ENCODE assay signal across 22 cellular contexts in genomic region chr1:244113532-244114320, GRCh38.
A peak's percentile ranks its signal among the peaks of the same experiment; 100 is the strongest.
DNase-seq lines count a peak whose midpoint lies in the region; ATAC-seq, FAIRE-seq and TF ChIP-seq lines count a peak whose summit lies in the region.
"Had no signal": no experiment of that assay in that cellular context is flagged by ENCODE, and none has a peak within 500 bp of the region (broad histone marks: within the 10 kb centered on the region; RNA-seq: fewer than 3 reads in every experiment).

No MANE protein-coding gene starts in this region.

- H2BK5ac ChIP-seq in mesendoderm (ENCODE audit: low read length), result no peak overlapping the region

- H3K27ac ChIP-seq in astrocyte (ENCODE audit: low read depth, low read length) (peak overlapping the region; percentile 82), mesendoderm (ENCODE audit: low read depth, low read length) (no peak overlapping the region), ascending aorta (no peak overlapping the region)
- H3K27ac ChIP-seq in CD4-positive, alpha-beta T cell (ENCODE audit: low read depth, low read length), result no peak overlapping the region
- H3K27ac ChIP-seq: parathyroid adenoma had no signal

- peak overlapping the region; percentile 98 for H3K27ac Mint-ChIP-seq in astrocyte (ENCODE audit: unreplicated experiment)
- H3K27ac Mint-ChIP-seq in activated CD4-positive, alpha-beta memory T cell treated with anti-CD3 and anti-CD28 coated beads for 36 hours, result no peak overlapping the region
- no peak overlapping the region for H3K27ac Mint-ChIP-seq in CD4-positive, alpha-beta T cell
- H3K27ac Mint-ChIP-seq: activated naive CD8-positive, alpha-beta T cell treated with anti-CD3 and anti-CD28 coated beads for 36 hours; activated T-helper 1 cell treated with anti-CD3 and anti-CD28 coated beads, Interleukin-12 subunit alpha, Interleukin-12 subunit beta, Interleukin-2, Interleukin-4 antibody, amounts not matched to agents 30 ng/mL and 10 ng/mL and 1 ng/mL, durations not matched to agents 14 hours and 24 hours and 36 hours; B cell; naive B cell had no signal

- H4K5ac ChIP-seq in mesendoderm (ENCODE audit: low read length), result no peak overlapping the region

- H3K9me3 ChIP-seq in astrocyte (ENCODE audit: insufficient read depth, low read depth, low read length) (no peaks in the 10 kb centered on the region), ascending aorta (no peaks in the 10 kb centered on the region)
- H3K9me3 ChIP-seq in CD4-positive, alpha-beta T cell (ENCODE audit: control insufficient read depth, low read length), result no peaks in the 10 kb centered on the region
- H3K9me3 ChIP-seq: MG63 had no signal

- no peak overlapping the region for H3K4me3 Mint-ChIP-seq in astrocyte (ENCODE audit: unreplicated experiment)
- no peak overlapping the region for H3K4me3 Mint-ChIP-seq in activated CD4-positive, alpha-beta memory T cell treated with anti-CD3 and anti-CD28 coated beads for 36 hours
- H3K4me3 Mint-ChIP-seq in CD4-positive, alpha-beta T cell, result no peak overlapping the region
- H3K4me3 Mint-ChIP-seq: activated naive CD8-positive, alpha-beta T cell treated with anti-CD3 and anti-CD28 coated beads for 36 hours; activated T-helper 1 cell treated with anti-CD3 and anti-CD28 coated beads, Interleukin-12 subunit alpha, Interleukin-12 subunit beta, Interleukin-2, Interleukin-4 antibody, amounts not matched to agents 30 ng/mL and 10 ng/mL and 1 ng/mL, durations not matched to agents 14 hours and 24 hours and 36 hours; B cell; naive B cell had no signal

- POLR2A ChIA-PET in BJ (lab: Charles Lee), result no interaction called here
- POLR2A ChIA-PET in activated CD4-positive, alpha-beta memory T cell treated with anti-CD3 and anti-CD28 coated beads for 36 hours (lab: Charles Lee), result no interaction called here
- POLR2A ChIA-PET in CD4-positive, alpha-beta T cell (lab: Charles Lee), result no interaction called here

- H3K36me3 ChIP-seq in BJ (ENCODE audit: control insufficient read depth, insufficient read depth, low read length), result no peaks in the 10 kb centered on the region
- H3K36me3 ChIP-seq in astrocyte (ENCODE audit: insufficient read depth, low read length), result no peaks in the 10 kb centered on the region
- no peaks in the 10 kb centered on the region for H3K36me3 ChIP-seq in mesendoderm (ENCODE audit: control insufficient read depth, insufficient read depth, low read length)
- no peaks in the 10 kb centered on the region for H3K36me3 ChIP-seq in ascending aorta
- H3K36me3 ChIP-seq: MG63 had no signal

- intact Hi-C loops in ascending aorta (cut with DNase I), result no loop called here
- intact Hi-C loops in activated CD4-positive, alpha-beta memory T cell treated with anti-CD3 and anti-CD28 coated beads for 36 hours (cut with micrococcal nuclease), result no loop called here
- intact Hi-C loops in CD4-positive, alpha-beta T cell (cut with DNase I, micrococcal nuclease), result no loop called here

- CTCF ChIA-PET in BJ (lab: Yijun Ruan, JAX), result interaction anchor here (1.3 kb wide), 1 partner anchor 20 kb away, joined by 3 read pairs; no protein-coding TSS in a partner anchor
- CTCF ChIA-PET in activated CD4-positive, alpha-beta memory T cell treated with anti-CD3 and anti-CD28 coated beads for 36 hours (lab: Charles Lee), result interaction anchor here (0.6 kb wide), 1 partner anchor 106 kb away, joined by 3 read pairs; no protein-coding TSS in a partner anchor
- CTCF ChIA-PET in CD4-positive, alpha-beta T cell (lab: Charles Lee), result no interaction called here

- H4K20me1 ChIP-seq in astrocyte (ENCODE audit: insufficient read depth, low read length), result no peaks in the 10 kb centered on the region

- H3K56ac ChIP-seq in mesendoderm (ENCODE audit: low read length), result no peak overlapping the region

- ATAC-seq in CD4-positive, alpha-beta T cell (ENCODE audit: poor library complexity), result no peak
- ATAC-seq: activated CD4-positive, CD25-positive, alpha-beta regulatory T cell treated with anti-CD3 and anti-CD28 coated beads, Interleukin-2, amount 50 U/mL, for 24 hours; HepG2 had no signal

- H4K8ac ChIP-seq in mesendoderm (ENCODE audit: low read depth, low read length), result no peak overlapping the region

- H2AK5ac ChIP-seq in mesendoderm (ENCODE audit: low read length), result no peak overlapping the region

- H3K9me3 Mint-ChIP-seq in astrocyte (ENCODE audit: unreplicated experiment), result no peaks in the 10 kb centered on the region
- no peaks in the 10 kb centered on the region for H3K9me3 Mint-ChIP-seq in activated CD4-positive, alpha-beta memory T cell treated with anti-CD3 and anti-CD28 coated beads for 36 hours
- peaks cover 3% of the 10 kb centered on the region for H3K9me3 Mint-ChIP-seq in CD4-positive, alpha-beta T cell
- H3K9me3 Mint-ChIP-seq: activated naive CD8-positive, alpha-beta T cell treated with anti-CD3 and anti-CD28 coated beads for 36 hours had no signal

- H3K9ac ChIP-seq in astrocyte (ENCODE audit: low read length) (peak overlapping the region; percentile 49), mesendoderm (ENCODE audit: low read length) (no peak overlapping the region)
- H3K9ac ChIP-seq: parathyroid adenoma had no signal

- no peak overlapping the region for H2BK120ac ChIP-seq in mesendoderm (ENCODE audit: low read depth, low read length)

- H3K4me3 ChIP-seq in BJ (ENCODE audit: low read depth, low read length) (no peak overlapping the region), astrocyte (ENCODE audit: insufficient read depth, low read depth, low read length) (no peak overlapping the region), mesendoderm (ENCODE audit: low read length) (no peak overlapping the region), ascending aorta (no peak overlapping the region)
- H3K4me3 ChIP-seq: lung, MG63 had no signal

- no peak overlapping the region for H2AFZ ChIP-seq in astrocyte (ENCODE audit: low read depth, low read length)
- H2AFZ ChIP-seq: parathyroid adenoma had no signal

- DNase-seq in BJ (ENCODE audit: low read depth) (peak; percentile 89), HTR-8/SVneo (ENCODE audit: insufficient read length, low spot score) (peak; percentile 51), astrocyte (ENCODE audit: low read depth) (peak; percentile 96), mesendoderm (peak; percentile 31), DMS79 treated with DMSO at 0.1 percent for 48 hours (lab: John Stamatoyannopoulos, UW) (no peak), ascending aorta (ENCODE audit: low spot score in 2 of 2) (no peak)
- no peak for DNase-seq in activated CD4-positive, alpha-beta memory T cell treated with anti-CD3 and anti-CD28 coated beads for 36 hours
- no peak for DNase-seq in CD4-positive, alpha-beta T cell
- DNase-seq: activated CD8-positive, alpha-beta memory T cell treated with anti-CD3 and anti-CD28 coated beads for 24 hours; activated naive CD8-positive, alpha-beta T cell treated with anti-CD3 and anti-CD28 coated beads for 36 hours; MG63; naive B cell; NCI-H1694; NCI-H446; stimulated activated CD4-positive, alpha-beta T cell treated with anti-CD3 and anti-CD28 coated beads, Interleukin-2, amount 100 ng/mL, for 48 hours had no signal

- no peak overlapping the region for H3K4ac ChIP-seq in mesendoderm (ENCODE audit: low read depth, low read length)

- H3K79me2 ChIP-seq in astrocyte (ENCODE audit: insufficient read depth, low read length) (no peaks in the 10 kb centered on the region), mesendoderm (ENCODE audit: control insufficient read depth, insufficient read depth, low read length) (no peaks in the 10 kb centered on the region)
- H3K79me2 ChIP-seq: parathyroid adenoma had no signal

- H2BK15ac ChIP-seq in mesendoderm (replicated peaks; ENCODE audit: low read depth), result peak overlapping the region; percentile 57

- no peaks in the 10 kb centered on the region for H3K36me3 Mint-ChIP-seq in astrocyte (ENCODE audit: low read depth, unreplicated experiment)
- no peaks in the 10 kb centered on the region for H3K36me3 Mint-ChIP-seq in activated CD4-positive, alpha-beta memory T cell treated with anti-CD3 and anti-CD28 coated beads for 36 hours
- no peaks in the 10 kb centered on the region for H3K36me3 Mint-ChIP-seq in CD4-positive, alpha-beta T cell (ENCODE audit: low read depth)
- H3K36me3 Mint-ChIP-seq: activated naive CD8-positive, alpha-beta T cell treated with anti-CD3 and anti-CD28 coated beads for 36 hours; naive B cell had no signal

- no peak overlapping the region for H3K18ac ChIP-seq in mesendoderm (ENCODE audit: low read length)

- no CpG with 5 or more reads among the region's 6 CpGs for WGBS in mesendoderm (ENCODE audit: extremely low coverage, insufficient coverage, low lambda C conversion rate)

- H3K23ac ChIP-seq in mesendoderm (ENCODE audit: low read length), result no peak overlapping the region

- no peaks in the 10 kb centered on the region for H3K27me3 ChIP-seq in BJ (ENCODE audit: control insufficient read depth, insufficient read depth, low read length)
- H3K27me3 ChIP-seq in astrocyte (ENCODE audit: insufficient read depth, low read length), result no peaks in the 10 kb centered on the region
- no peaks in the 10 kb centered on the region for H3K27me3 ChIP-seq in mesendoderm (ENCODE audit: insufficient read depth, low read length, poor library complexity)
- H3K27me3 ChIP-seq in ascending aorta, result no peaks in the 10 kb centered on the region
- no peaks in the 10 kb centered on the region for H3K27me3 ChIP-seq in CD4-positive, alpha-beta T cell (ENCODE audit: control insufficient read depth, insufficient read depth, low read length)
- H3K27me3 ChIP-seq: MG63 had no signal

- H3K4me1 Mint-ChIP-seq in astrocyte (ENCODE audit: low read depth, unreplicated experiment), result peaks cover 40% of the 10 kb centered on the region
- no peaks in the 10 kb centered on the region for H3K4me1 Mint-ChIP-seq in activated CD4-positive, alpha-beta memory T cell treated with anti-CD3 and anti-CD28 coated beads for 36 hours (ENCODE audit: low read depth)
- no peaks in the 10 kb centered on the region for H3K4me1 Mint-ChIP-seq in CD4-positive, alpha-beta T cell (ENCODE audit: low read depth)
- H3K4me1 Mint-ChIP-seq: activated naive CD8-positive, alpha-beta T cell treated with anti-CD3 and anti-CD28 coated beads for 36 hours had no signal

- TF ChIP-seq CTCF in BJ (IDR thresholded peaks at IDR 0.05; ENCODE audit: insufficient read depth, low read depth, low read length), result no peak
- TF ChIP-seq CTCF in astrocyte (IDR thresholded peaks at IDR 0.05; ENCODE audit: insufficient read depth, low read depth, low read length), result no peak
- TF ChIP-seq CTCF in ascending aorta (IDR thresholded peaks at IDR 0.05), result no peak
- TF ChIP-seq CTCF in CD4-positive, alpha-beta T cell (IDR thresholded peaks at IDR 0.05), result no peak

- peak overlapping the region; percentile 50 for H3K4me2 ChIP-seq in astrocyte (ENCODE audit: low read length)
- no peak overlapping the region for H3K4me2 ChIP-seq in mesendoderm (ENCODE audit: low read length)

- no peak for FAIRE-seq in HTR-8/SVneo (lab: Jason Lieb, UNC)
- peak; percentile 39 for FAIRE-seq in astrocyte (lab: Jason Lieb, UNC)
- FAIRE-seq: D721Med, HepG2 had no signal

- no peaks in the 10 kb centered on the region for H3K79me1 ChIP-seq in mesendoderm (ENCODE audit: low read length)

- H3K4me1 ChIP-seq in astrocyte (ENCODE audit: insufficient read depth, low read length), result peaks cover 32% of the 10 kb centered on the region
- H3K4me1 ChIP-seq in mesendoderm (ENCODE audit: control insufficient read depth, low read depth, low read length), result peaks cover 3% of the 10 kb centered on the region
- no peaks in the 10 kb centered on the region for H3K4me1 ChIP-seq in ascending aorta
- H3K4me1 ChIP-seq: parathyroid adenoma had no signal

- peaks cover 7% of the 10 kb centered on the region for H3K27me3 Mint-ChIP-seq in astrocyte (ENCODE audit: low read depth, unreplicated experiment)
- H3K27me3 Mint-ChIP-seq in activated CD4-positive, alpha-beta memory T cell treated with anti-CD3 and anti-CD28 coated beads for 36 hours, result peaks cover 4% of the 10 kb centered on the region
- peaks cover 6% of the 10 kb centered on the region for H3K27me3 Mint-ChIP-seq in CD4-positive, alpha-beta T cell

Comparison
In these comparisons a context has a peak if more than half of its experiments do, and no peak if none do; other contexts are left out.
1. DNase-seq: peak in BJ (single experiment), HTR-8/SVneo (single experiment), astrocyte (single experiment) and mesendoderm (single experiment); none in DMS79 treated with DMSO at 0.1 percent for 48 hours (single experiment), ascending aorta (0 of 2), activated CD4-positive, alpha-beta memory T cell treated with anti-CD3 and anti-CD28 coated beads for 36 hours (single experiment) and CD4-positive, alpha-beta T cell (0 of 10).